In the genomic region with DNA sequence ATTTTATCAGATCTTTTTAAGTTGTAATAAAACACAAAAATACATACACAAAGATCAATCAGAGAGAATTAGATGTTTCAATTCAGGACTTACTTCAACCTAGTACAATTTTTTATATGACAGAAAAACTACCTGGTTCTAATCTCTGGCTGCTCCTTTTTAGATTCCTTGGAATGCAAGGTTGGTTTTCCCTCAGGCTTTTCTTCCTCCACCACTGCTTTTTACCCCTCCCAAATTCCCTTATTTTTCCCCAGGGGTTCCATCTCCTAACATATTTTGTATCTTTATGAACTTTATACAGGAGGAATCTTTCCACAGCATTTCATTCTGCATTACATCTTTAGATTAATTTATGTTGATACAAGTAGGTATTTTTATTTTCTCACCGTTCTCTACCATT, we compare ENCODE assay signal across 35 cellular contexts.
"Had no signal": no experiment of that assay in that cellular context is flagged by ENCODE, and none has a peak within 500 bp of the region (broad histone marks: within the 10 kb centered on the region; RNA-seq: fewer than 3 reads in every experiment).

No MANE protein-coding gene starts in this region.

- H3K4me3 ChIP-seq: MG63 had no signal

- H3K36me3 ChIP-seq: MG63 had no signal

- DNase-seq: MG63, MM.1S, MV-4-11, NCI-H1048, NCI-H1092, NCI-H1092 treated with DMSO at 0.1 percent for 48 hours, NCI-H1105, NCI-H1105 treated with DMSO at 0.1 percent for 48 hours, NCI-H1417, NCI-H1417 treated with DMSO at 0.1 percent for 48 hours, NCI-H1436, NCI-H1436 treated with DMSO at 0.1 percent for 48 hours, NCI-H146, NCI-H1694, NCI-H1694 treated with DMSO at 0.1 percent for 48 hours, NCI-H187, NCI-H187 treated with DMSO at 0.1 percent for 48 hours, NCI-H1930, NCI-H2029, NCI-H2029 treated with DMSO at 0.1 percent for 48 hours, NCI-H2081, NCI-H2081 treated with DMSO at 0.1 percent for 48 hours, NCI-H2107, NCI-H2171, NCI-H2171 treated with DMSO at 0.1 percent for 48 hours, NCI-H2227 treated with DMSO at 0.1 percent for 48 hours, NCI-H226, NCI-H345, NCI-H446, NCI-H446 treated with DMSO at 0.1 percent for 48 hours, NCI-H510A treated with DMSO at 0.1 percent for 48 hours, NCI-H524, NCI-H524 treated with DMSO at 0.1 percent for 48 hours, NCI-H526, NCI-H526 treated with DMSO at 0.1 percent for 48 hours had no signal

- H3K27me3 ChIP-seq: MG63 had no signal
